ENCODE assay signal across 23 cellular contexts in genomic region chr1:233473549-233474204, GRCh38.
"Had no signal": no experiment of that assay in that cellular context is flagged by ENCODE, and none has a peak within 500 bp of the region (broad histone marks: within the 10 kb centered on the region; RNA-seq: fewer than 3 reads in every experiment).

No MANE protein-coding gene starts in this region.

- H3K27ac Mint-ChIP-seq: activated naive CD4-positive, alpha-beta T cell treated with anti-CD3 and anti-CD28 coated beads, Interleukin-2, amount 50 U/mL, for 24 hours; dendritic cell treated with granulocyte-macrophage colony-stimulating factor and Interleukin-4, amounts not matched to agents 40 ng/mL and 50 ng/mL, for 4 days; memory B cell; nephron; stimulated activated effector memory CD8-positive, alpha-beta T cell treated with anti-CD3 and anti-CD28 coated beads, Interleukin-12 subunit alpha, Interleukin-12 subunit beta, amount 100 ng/mL, for 72 hours had no signal

- H3K27me3 ChIP-seq: neutrophil, ovary, stomach, transverse colon had no signal

- H3K27me3 Mint-ChIP-seq: brain had no signal

- H3K4me1 ChIP-seq: foreskin keratinocyte, psoas muscle, transverse colon had no signal

- H3K36me3 Mint-ChIP-seq: activated naive CD4-positive, alpha-beta T cell treated with anti-CD3 and anti-CD28 coated beads, Interleukin-2, amount 50 U/mL, for 24 hours; brain; memory B cell; stimulated activated effector memory CD8-positive, alpha-beta T cell treated with anti-CD3 and anti-CD28 coated beads, Interleukin-12 subunit alpha, Interleukin-12 subunit beta, amount 100 ng/mL, for 72 hours had no signal

- H3K36me3 ChIP-seq: neutrophil, ovary, stomach, transverse colon, WERI-Rb-1 had no signal

- H3K4me1 Mint-ChIP-seq: activated naive CD4-positive, alpha-beta T cell treated with anti-CD3 and anti-CD28 coated beads, Interleukin-2, amount 50 U/mL, for 24 hours; brain; memory B cell; nephron; stimulated activated effector memory CD8-positive, alpha-beta T cell treated with anti-CD3 and anti-CD28 coated beads, Interleukin-12 subunit alpha, Interleukin-12 subunit beta, amount 100 ng/mL, for 72 hours had no signal

- H3K9me3 Mint-ChIP-seq: activated naive CD4-positive, alpha-beta T cell treated with anti-CD3 and anti-CD28 coated beads, Interleukin-2, amount 50 U/mL, for 24 hours; memory B cell; stimulated activated effector memory CD8-positive, alpha-beta T cell treated with anti-CD3 and anti-CD28 coated beads, Interleukin-12 subunit alpha, Interleukin-12 subunit beta, amount 100 ng/mL, for 72 hours had no signal

- H3K9me3 ChIP-seq: neutrophil, ovary, psoas muscle, transverse colon had no signal

- FAIRE-seq: TTC549, urothelium cell line had no signal

- H3K4me3 ChIP-seq: ovary, psoas muscle, stomach, transverse colon had no signal

- DNase-seq: activated CD4-positive, alpha-beta T cell treated with anti-CD3 and anti-CD28 coated beads for 1 hour; activated CD4-positive, alpha-beta T cell treated with anti-CD3 and anti-CD28 coated beads, Interleukin-2, amount 50 U/mL, for 1 hour; activated gamma-delta T cell treated with Interleukin-2 at 50 U/mL for 16 hours; activated T-cell treated with anti-CD3 and anti-CD28 coated beads, Interleukin-2, amount 50 U/mL, for 1 hour; anterior cingulate cortex; effector CD8-positive, alpha-beta T cell; ovary; psoas muscle; right cardiac atrium; stimulated activated CD4-positive, alpha-beta T cell treated with anti-CD3 and anti-CD28 coated beads, Interleukin-2, amount 100 ng/mL, for 24 hours; stomach; transverse colon; WERI-Rb-1 had no signal

- H3K27ac ChIP-seq: foreskin keratinocyte, neutrophil, ovary, psoas muscle, stomach, transverse colon, WERI-Rb-1 had no signal

- H3K4me3 Mint-ChIP-seq: activated naive CD4-positive, alpha-beta T cell treated with anti-CD3 and anti-CD28 coated beads, Interleukin-2, amount 50 U/mL, for 24 hours; brain; dendritic cell treated with granulocyte-macrophage colony-stimulating factor and Interleukin-4, amounts not matched to agents 40 ng/mL and 50 ng/mL, for 4 days; memory B cell; nephron; stimulated activated effector memory CD8-positive, alpha-beta T cell treated with anti-CD3 and anti-CD28 coated beads, Interleukin-12 subunit alpha, Interleukin-12 subunit beta, amount 100 ng/mL, for 72 hours had no signal
